In genomic region chr20:52993091-52993490, GRCh38 we compare ENCODE assay signal across 21 cellular contexts. TPM values are rescaled to one million over a fixed set of nuclear protein-coding genes. Genes with fewer than 3 reads are reported as not detected.
A peak's percentile ranks its signal among the peaks of the same experiment; 100 is the strongest.
DNase-seq lines count a peak whose midpoint lies in the region; ATAC-seq and TF ChIP-seq lines count a peak whose summit lies in the region.
"Had no signal": no experiment of that assay in that cellular context is flagged by ENCODE, and none has a peak within 500 bp of the region (broad histone marks: within the 10 kb centered on the region; RNA-seq: fewer than 3 reads in every experiment).

No MANE protein-coding gene starts in this region.

- H3K4me2 ChIP-seq in GM23248 (ENCODE audit: unreplicated experiment) (peak overlapping the region; percentile 60), hepatocyte (peak overlapping the region; percentile 2)

- peak overlapping the region; percentile 17 for H3K27ac ChIP-seq in GM23248
- no peak overlapping the region for H3K27ac ChIP-seq in HEK293 (ENCODE audit: extremely low read depth, low read depth, low read length)
- H3K27ac ChIP-seq in hepatocyte, result peak overlapping the region; percentile 5
- peak overlapping the region in 3 of 4 donors; percentile 23 to 55 (median 33) for H3K27ac ChIP-seq in gastrocnemius medialis
- H3K27ac ChIP-seq in tibial nerve, result peak overlapping the region in 2 of 4 donors; percentile 12 to 50
- H3K27ac ChIP-seq: HL-60, prostate gland, SK-N-MC had no signal

- H3K27me3 ChIP-seq in GM23248 (replicated peaks; ENCODE audit: insufficient read depth) (no peaks in the 10 kb centered on the region), hepatocyte (no peaks in the 10 kb centered on the region), gastrocnemius medialis (no peaks in the 10 kb centered on the region), tibial nerve (no peaks in the 10 kb centered on the region)
- H3K27me3 ChIP-seq: ascending aorta had no signal

- H3K9me2 ChIP-seq in GM23248 (ENCODE audit: insufficient read depth) (no peaks in the 10 kb centered on the region), hepatocyte (replicated peaks; ENCODE audit: insufficient read depth) (no peaks in the 10 kb centered on the region)

- ATAC-seq in gastrocnemius medialis, result no peak
- no peak for ATAC-seq in GM18870 (IDR thresholded peaks at IDR 0.05; ENCODE audit: unreplicated experiment)
- ATAC-seq: activated CD8-positive, alpha-beta memory T cell treated with anti-CD3 and anti-CD28 coated beads, Interleukin-2, amount 10 ng/mL, durations not matched to agents 7 days and 5 days; activated T-cell treated with anti-CD3 and anti-CD28 coated beads, Interleukin-2, amount 50 U/mL, for 72 hours; stimulated activated effector memory CD8-positive, alpha-beta T cell treated with anti-CD3 and anti-CD28 coated beads, Interleukin-12 subunit alpha, Interleukin-12 subunit beta, amount 100 ng/mL, for 72 hours had no signal

- H4K20me1 ChIP-seq in GM23248 (ENCODE audit: insufficient read depth) (no peaks in the 10 kb centered on the region), hepatocyte (ENCODE audit: insufficient read depth, poor library complexity, severe bottlenecking) (no peaks in the 10 kb centered on the region)

- H3K36me3 ChIP-seq in GM23248 (ENCODE audit: low read depth) (no peaks in the 10 kb centered on the region), HEK293 (ENCODE audit: control insufficient read depth in 2 of 2, insufficient read depth in 1 of 2, low read length in 2 of 2) (no peaks in the 10 kb centered on the region), hepatocyte (replicated peaks; ENCODE audit: insufficient read depth, low read depth) (no peaks in the 10 kb centered on the region), gastrocnemius medialis (no peaks in the 10 kb centered on the region), tibial nerve (no peaks in the 10 kb centered on the region)
- H3K36me3 ChIP-seq: ascending aorta, prostate gland had no signal

- in situ Hi-C loops in GM23248 (cut with MboI) (no loop called here), gastrocnemius medialis (cut with MboI; ENCODE audit: low sequenced_read_pairs in 4 of 4) (no loop called here)

- 47 to 53% methylated on average over 3 of the region's 3 CpGs for WGBS in GM23248 (ENCODE audit: low coverage in 1 of 2, low lambda C conversion rate in 2 of 2, missing lambda C conversion rate in 2 of 2), 2 experiments
- WGBS in hepatocyte (ENCODE audit: low lambda C conversion rate, missing lambda C conversion rate), result 38% methylated on average over 3 of the region's 3 CpGs
- 7 to 15% methylated on average over 3 of the region's 3 CpGs for WGBS in tibial nerve, 2 donors

- H3K79me2 ChIP-seq in GM23248 (ENCODE audit: insufficient read depth) (0 out of 2 replicates have a peak, but pooled peaks cover 9% of the 10 kb centered on the region), hepatocyte (peaks cover 3% of the 10 kb centered on the region)

- intact Hi-C loops in gastrocnemius medialis (cut with DNase I; ENCODE audit: low total_unique reads), result no loop called here

- DNase-seq in GM23248 (no peak), hepatocyte (ENCODE audit: low spot score) (no peak), gastrocnemius medialis (no peak), tibial nerve (ENCODE audit: low spot score in 2 of 2) (no peak), AG08395 (ENCODE audit: low spot score) (no peak)
- DNase-seq: activated CD8-positive, alpha-beta memory T cell treated with anti-CD3 and anti-CD28 coated beads, Interleukin-2, amount 10 ng/mL, durations not matched to agents 7 days and 5 days; activated T-cell treated with anti-CD3 and anti-CD28 coated beads, Interleukin-2, amount 50 U/mL, for 72 hours; CD4-positive, alpha-beta memory T cell; cerebellar nuclear complex; hippocampal formation; immature natural killer cell; NCI-H1092 treated with DMSO at 0.1 percent for 48 hours; NCI-H1930 had no signal

- H3K4me1 ChIP-seq in GM23248 (ENCODE audit: insufficient read depth) (peaks cover 20% of the 10 kb centered on the region), HEK293 (ENCODE audit: control insufficient read depth, insufficient read depth, low read length) (peaks cover 6% of the 10 kb centered on the region; the same call in 1 of the 2 replicates), hepatocyte (ENCODE audit: insufficient read depth) (peaks cover 9% of the 10 kb centered on the region), gastrocnemius medialis (peaks cover 0 to 9% of the 10 kb centered on the region in 2 donors), tibial nerve (peaks cover 0 to 15% (median 0%) of the 10 kb centered on the region in 4 donors)
- H3K4me1 ChIP-seq: ascending aorta, prostate gland had no signal

- H3K9me3 ChIP-seq in GM23248 (ENCODE audit: low read depth), result no peaks in the 10 kb centered on the region
- no peaks in the 10 kb centered on the region for H3K9me3 ChIP-seq in HEK293 (ENCODE audit: control insufficient read depth, insufficient read depth, low read depth, low read length)
- H3K9me3 ChIP-seq in hepatocyte (ENCODE audit: low read depth), result no peaks in the 10 kb centered on the region
- H3K9me3 ChIP-seq in gastrocnemius medialis, result no peaks in the 10 kb centered on the region
- H3K9me3 ChIP-seq in tibial nerve, result no peaks in the 10 kb centered on the region
- H3K9me3 ChIP-seq: ascending aorta, prostate gland had no signal

- CTCF ChIA-PET in HEK293 (lab: Yijun Ruan, JAX), result no interaction called here

- no peak for TF ChIP-seq CTCF in HEK293 (tag by site-specific recombination; IDR thresholded peaks at IDR 0.05)
- no peak for TF ChIP-seq CTCF in hepatocyte (IDR thresholded peaks at IDR 0.05; ENCODE audit: poor library complexity)
- TF ChIP-seq CTCF in gastrocnemius medialis (IDR thresholded peaks at IDR 0.05 in 4 of 5, conservative IDR thresholded peaks at IDR 0.05 in 1 of 5), result no peak
- no peak for TF ChIP-seq CTCF in tibial nerve (IDR thresholded peaks at IDR 0.05)

- H2AFZ ChIP-seq in GM23248 (no peak overlapping the region), hepatocyte (no peak overlapping the region)

- POLR2A ChIA-PET in HEK293 (lab: Yijun Ruan, JAX), result no interaction called here

- TF ChIP-seq POLR2A in gastrocnemius medialis (IDR thresholded peaks at IDR 0.05) (no peak), tibial nerve (IDR thresholded peaks at IDR 0.05) (no peak)

- peaks cover 18% of the 10 kb centered on the region for H3F3A ChIP-seq in GM23248 (ENCODE audit: insufficient read depth)

- no peak for TF ChIP-seq EP300 in tibial nerve (IDR thresholded peaks at IDR 0.05)

- H3K4me3 ChIP-seq in GM23248 (peak overlapping the region; percentile 2; the same call in 1 of the 2 replicates), HEK293 (ENCODE audit: low read depth, low read length) (no peak overlapping the region), hepatocyte (no peak overlapping the region), gastrocnemius medialis (no peak overlapping the region), tibial nerve (no peak overlapping the region)
- H3K4me3 ChIP-seq: ascending aorta, prostate gland, SK-N-MC had no signal

- 0 out of 2 replicates have a peak overlapping the region, but pooled peaks have one; percentile 13 for H3K9ac ChIP-seq in GM23248

TF ChIP-seq in HEK293, 187 proteins besides CTCF, POLR2A, EP300 and RAD21:
- TF ChIP-seq ZBTB20 (tag by site-specific recombination; IDR thresholded peaks at IDR 0.05), result peak; percentile 68
- no peak for TF ChIP-seq GLIS2 (tag by site-specific recombination; IDR thresholded peaks at IDR 0.05)

RNA-seq across cellular contexts. Expression of gene TSHZ2, which starts 20.9 kb away (rescaled TPM):
- 13.4 and 18.5 TPM in 2 replicates for total RNA-seq in GM23248 (2014; rRNA removed; shearing (Covaris generic))
- polyA plus RNA-seq in GM23248 (2016; fragmentation: Nextera tagmentation; extraction: Ambion mirVana) (4.5 and 6.3 TPM in 2 replicates), hepatocyte (1.1 and 4.1 TPM in 2 replicates)
- total RNA-seq in hepatocyte (5.2 and 6.6 TPM in 2 replicates), gastrocnemius medialis (1 to 10 TPM; 1.0 to 3.5 (median 2.8) TPM), tibial nerve (10 to 100 TPM; 20.9 to 33.7 (median 25.1) TPM)
- total RNA-seq: LHCN-M2 had no signal
- polyA plus RNA-seq: immature natural killer cell had no signal
